24 cellular contexts compared by ENCODE assay signal in genomic region chr5:101036778-101037177, GRCh38.
"Had no signal": no experiment of that assay in that cellular context is flagged by ENCODE, and none has a peak within 500 bp of the region (broad histone marks: within the 10 kb centered on the region; RNA-seq: fewer than 3 reads in every experiment).

No MANE protein-coding gene starts in this region.

- H3K27me3 ChIP-seq: left lung, ovary, right atrium auricular region, right lobe of liver, suprapubic skin, tibial artery, upper lobe of right lung had no signal

- FAIRE-seq: islet of Langerhans, urothelium cell line had no signal

- H3K9me3 ChIP-seq: lower lobe of right lung, ovary, right atrium auricular region, right lobe of liver, suprapubic skin, thoracic aorta, tibial artery, upper lobe of right lung had no signal

- DNase-seq: hypothalamus; immature natural killer cell; kidney; left colon; left lung; lower lobe of right lung; mammary epithelial cell; mesenchymal stem cell; naive thymus-derived CD8-positive, alpha-beta T cell; ovary; right lobe of liver; stimulated activated CD4-positive, alpha-beta T cell treated with anti-CD3 and anti-CD28 coated beads, Interleukin-12 subunit alpha, Interleukin-12 subunit beta, amount 100 ng/mL, for 4 hours; stimulated activated CD4-positive, alpha-beta T cell treated with anti-CD3 and anti-CD28 coated beads, Interleukin-15, amount 100 ng/mL, for 24 hours; stimulated activated CD4-positive, alpha-beta T cell treated with anti-CD3 and anti-CD28 coated beads, Interleukin-2, amount 100 ng/mL, for 24 hours; stimulated activated CD4-positive, alpha-beta T cell treated with anti-CD3 and anti-CD28 coated beads, Interleukin-4, amount 100 ng/mL, for 1 hour; stimulated activated naive CD4-positive, alpha-beta T cell; tibial artery; trophoblast cell; upper lobe of right lung had no signal

- H3K4me3 ChIP-seq: left lung, lower lobe of right lung, ovary, right atrium auricular region, right lobe of liver, suprapubic skin, thoracic aorta, tibial artery, upper lobe of right lung had no signal

- H3K36me3 ChIP-seq: left lung, lower lobe of right lung, ovary, right atrium auricular region, right lobe of liver, suprapubic skin, thoracic aorta, tibial artery, upper lobe of right lung had no signal

- H3K4me1 ChIP-seq: left lung, lower lobe of right lung, right atrium auricular region, right lobe of liver, suprapubic skin, tibial artery, upper lobe of right lung had no signal

- H3K27ac ChIP-seq: left lung, lower lobe of right lung, ovary, right atrium auricular region, right lobe of liver, suprapubic skin, thoracic aorta, tibial artery, upper lobe of right lung had no signal
